In the genomic region with DNA sequence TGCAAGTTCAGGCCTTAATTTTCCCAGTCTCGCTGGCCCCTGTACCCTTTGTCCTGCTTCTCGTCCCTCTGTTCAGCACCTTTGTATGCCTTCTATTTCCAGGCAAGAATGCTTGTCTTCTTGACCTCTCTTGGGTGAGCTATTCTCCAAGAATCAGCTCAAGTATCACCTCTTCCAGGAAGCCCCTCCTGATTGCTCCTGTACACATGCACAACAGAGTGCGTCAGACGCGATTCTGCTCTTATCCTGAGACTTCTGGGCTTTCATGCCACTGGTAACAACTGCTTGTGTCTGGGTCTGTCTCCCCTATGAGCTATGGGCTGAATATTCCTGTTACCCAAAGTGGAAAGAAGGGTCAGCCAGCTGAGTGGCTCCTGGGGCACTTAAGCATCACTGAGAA, we compare ENCODE assay signal across 23 cellular contexts.
"Had no signal": no experiment of that assay in that cellular context is flagged by ENCODE, and none has a peak within 500 bp of the region (broad histone marks: within the 10 kb centered on the region; RNA-seq: fewer than 3 reads in every experiment).

No MANE protein-coding gene starts in this region.

- DNase-seq: cortex of kidney; effector CD4-positive, alpha-beta T cell; effector CD8-positive, alpha-beta T cell; effector memory CD4-positive, alpha-beta T cell; effector memory CD8-positive, alpha-beta T cell; esophagus squamous epithelium; foreskin fibroblast; foreskin keratinocyte; foreskin melanocyte; gastrocnemius medialis; heart left ventricle; heart right ventricle had no signal

- H3K4me3 ChIP-seq: colonic mucosa, coronary artery, dorsolateral prefrontal cortex, esophagus muscularis mucosa, esophagus squamous epithelium, gastrocnemius medialis, gastroesophageal sphincter, heart left ventricle, heart right ventricle, hepatocyte had no signal

- H3K27me3 ChIP-seq: colonic mucosa, foreskin keratinocyte had no signal

- H3K36me3 ChIP-seq: colonic mucosa, esophagus muscularis mucosa, esophagus squamous epithelium, gastrocnemius medialis, gastroesophageal sphincter, heart left ventricle, heart right ventricle had no signal

- H3K79me2 ChIP-seq: hepatocyte had no signal

- ATAC-seq: effector memory CD8-positive, alpha-beta T cell; foreskin keratinocyte; gastrocnemius medialis; gastroesophageal sphincter; heart left ventricle; heart right ventricle had no signal

- H3K9me3 ChIP-seq: colonic mucosa, esophagus muscularis mucosa, esophagus squamous epithelium, gastrocnemius medialis, gastroesophageal sphincter, heart left ventricle, heart right ventricle had no signal

- H3K4me2 ChIP-seq: hepatocyte had no signal

- H2AFZ ChIP-seq: hepatocyte had no signal

- H3K27ac ChIP-seq: colonic mucosa, coronary artery, dorsolateral prefrontal cortex, epithelial cell of prostate, esophagus squamous epithelium, foreskin keratinocyte, gastrocnemius medialis, heart left ventricle, heart right ventricle, hepatocyte had no signal

- FAIRE-seq: colon, endometrium, endothelial cell of umbilical vein, frontal cortex had no signal

- H3K4me1 ChIP-seq: colonic mucosa, esophagus squamous epithelium, foreskin keratinocyte, gastrocnemius medialis, gastroesophageal sphincter, heart left ventricle, heart right ventricle had no signal
